8 cellular contexts compared by ENCODE assay signal in the genomic region with DNA sequence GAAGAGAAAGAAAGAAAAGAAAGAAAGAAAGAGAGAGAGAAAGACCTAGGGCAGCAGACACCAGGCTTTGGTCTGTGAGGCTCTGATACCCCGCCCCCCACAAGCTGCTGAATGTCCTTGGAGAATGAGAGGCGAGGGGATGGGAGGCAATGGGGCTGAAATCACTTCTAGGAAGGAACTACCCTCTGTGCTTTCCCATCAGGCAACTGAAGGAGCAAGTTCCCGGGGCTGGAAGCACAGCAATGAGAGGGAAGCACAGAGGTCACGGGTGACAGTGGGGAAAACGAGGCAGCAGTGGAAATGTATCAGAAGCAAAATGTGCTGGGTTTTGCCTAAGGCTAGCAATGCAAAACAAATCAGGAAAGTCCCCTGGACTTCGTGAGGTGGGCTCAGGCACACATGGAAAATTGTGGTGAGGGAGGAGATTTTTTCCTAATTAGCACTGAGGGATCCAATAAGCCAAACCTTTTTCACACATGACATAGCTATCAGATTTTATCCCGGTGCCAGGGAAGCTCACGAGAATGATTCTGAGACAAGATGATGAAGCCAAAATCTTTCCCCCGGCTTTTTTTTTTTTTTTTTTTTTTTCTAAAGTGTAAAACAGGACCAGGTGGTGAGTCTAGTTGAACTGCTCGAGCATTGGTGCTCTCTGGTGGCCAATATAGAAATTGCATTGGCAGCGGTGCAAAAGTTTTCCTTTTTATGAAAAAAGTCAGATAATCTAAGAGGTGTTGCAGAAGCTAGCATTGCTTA. TPM values are rescaled to one million over a fixed set of nuclear protein-coding genes. Genes with fewer than 3 reads are reported as not detected.
A peak's percentile ranks its signal among the peaks of the same experiment; 100 is the strongest.
DNase-seq lines count a peak whose midpoint lies in the region; ATAC-seq, FAIRE-seq and TF ChIP-seq lines count a peak whose summit lies in the region.

No MANE protein-coding gene starts in this region.

- no peaks in the 10 kb centered on the region for H3K27me3 ChIP-seq in RWPE2 (ENCODE audit: insufficient read depth, poor library complexity, severe bottlenecking)
- H3K27me3 ChIP-seq in pancreas, result no peaks in the 10 kb centered on the region

- H3K4me1 ChIP-seq in RWPE2 (ENCODE audit: insufficient read depth, poor library complexity, severe bottlenecking) (no peaks in the 10 kb centered on the region), pancreas (no peaks in the 10 kb centered on the region)

- ATAC-seq in RWPE2 (ENCODE audit: low read depth), result peak; percentile 38
- peak; percentile 63 to 91 (median 85) for ATAC-seq in pancreas
- ATAC-seq in HG02642 (IDR thresholded peaks at IDR 0.05; ENCODE audit: poor library complexity, unreplicated experiment), result no peak

- no peaks in the 10 kb centered on the region for H3K9me3 Mint-ChIP-seq in type B pancreatic cell

- no peak for FAIRE-seq in pancreas (lab: Jason Lieb, UNC)

- peaks cover 9% of the 10 kb centered on the region for H3K4me1 Mint-ChIP-seq in type B pancreatic cell (ENCODE audit: unreplicated experiment)

- DNase-seq in DMS 273 (lab: John Stamatoyannopoulos, UW; ENCODE audit: unreplicated experiment) (peak; percentile 88), HuH-7.5 (ENCODE audit: low spot score) (peak; percentile 79), RWPE2 (ENCODE audit: low spot score) (peak; percentile 63), germinal center (ENCODE audit: low spot score) (peak; percentile 72), pancreas (peak in 4 of 6 donors; percentile 20 to 74 (median 48)), type B pancreatic cell (ENCODE audit: extremely low spot score, unreplicated experiment) (no peak)
- peak in 3 of 4 experiments; percentile 5 to 38 (median 35) for DNase-seq in activated naive CD4-positive, alpha-beta T cell (lab: John Stamatoyannopoulos, UW)

- TF ChIP-seq CTCF in RWPE2 (IDR thresholded peaks at IDR 0.05; ENCODE audit: poor library complexity, severe bottlenecking) (peak; percentile 100), pancreas (IDR thresholded peaks at IDR 0.05) (peak; percentile 58 to 85 (median 72)), type B pancreatic cell (conservative IDR thresholded peaks at IDR 0.05) (peak; percentile 89)

- H3K27me3 Mint-ChIP-seq in type B pancreatic cell, result peaks cover 22% of the 10 kb centered on the region

- no peak overlapping the region for H3K27ac ChIP-seq in RWPE2 (ENCODE audit: poor library complexity, severe bottlenecking)
- no peak overlapping the region for H3K27ac ChIP-seq in pancreas

- H3K36me3 Mint-ChIP-seq in type B pancreatic cell, result no peaks in the 10 kb centered on the region

- H3K36me3 ChIP-seq in RWPE2 (ENCODE audit: low read depth) (no peaks in the 10 kb centered on the region), pancreas (no peaks in the 10 kb centered on the region)

- WGBS in pancreas, 2 donors, result 10 to 15% methylated on average over 11 of the region's 11 CpGs

- peak overlapping the region; percentile 35 for H3K4me3 Mint-ChIP-seq in type B pancreatic cell

- H3K4me3 ChIP-seq in RWPE2 (ENCODE audit: severe bottlenecking) (no peak overlapping the region), pancreas (no peak overlapping the region)

- H3K9me3 ChIP-seq in RWPE2 (ENCODE audit: severe bottlenecking), result no peaks in the 10 kb centered on the region
- H3K9me3 ChIP-seq in pancreas, result no peaks in the 10 kb centered on the region

- no peak overlapping the region for H3K27ac Mint-ChIP-seq in type B pancreatic cell

- intact Hi-C loops in pancreas (cut with DNase I), result loop anchor here in 1 of 3 donors (5.0 kb wide), 1 partner anchor 252 kb away; no protein-coding TSS in a partner anchor

RNA-seq across cellular contexts. Expression of a gene that starts 16.8 kb away (rescaled TPM):
- 10 to 100 TPM; 20.9 to 26.2 (median 23.6) TPM for total RNA-seq in pancreas
- 10 to 100 TPM in 1 of 2 donors, 1 to 10 TPM in 1; 6.9 to 10.1 TPM for polyA plus RNA-seq in pancreas
- total RNA-seq in type B pancreatic cell (ENCODE audit: low replicate concordance), result 26.7 and 39.2 TPM in 2 replicates
